8 cellular contexts compared by ENCODE assay signal in the genomic region with DNA sequence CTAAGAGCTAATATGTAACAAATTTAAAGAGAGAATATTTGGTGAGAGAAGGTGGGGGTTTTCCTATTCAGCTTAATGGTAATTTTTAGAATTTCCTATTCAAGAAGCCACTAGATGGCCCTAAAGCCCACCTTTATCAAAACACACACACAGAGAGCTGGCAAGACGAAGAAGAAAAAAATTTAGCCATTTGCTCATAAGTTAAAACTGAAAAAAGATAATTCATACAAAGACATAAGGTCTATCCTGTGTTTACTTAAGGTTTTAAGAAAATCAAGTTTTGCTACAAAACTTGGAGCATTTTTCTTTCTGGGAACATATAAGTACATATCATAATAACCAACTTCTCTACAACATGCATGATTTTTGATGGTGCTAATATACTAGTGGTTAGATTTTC. TPM values are rescaled to one million over a fixed set of nuclear protein-coding genes. Genes with fewer than 3 reads are reported as not detected.
A peak's percentile ranks its signal among the peaks of the same experiment; 100 is the strongest.
DNase-seq lines count a peak whose midpoint lies in the region; ATAC-seq and TF ChIP-seq lines count a peak whose summit lies in the region.

No MANE protein-coding gene starts in this region.

- H3K4me2 ChIP-seq in GM23248 (ENCODE audit: unreplicated experiment), result no peak overlapping the region

- H4K20me1 ChIP-seq in GM23248 (ENCODE audit: insufficient read depth), result no peaks in the 10 kb centered on the region

- no peaks in the 10 kb centered on the region for H3K36me3 ChIP-seq in CD8-positive, alpha-beta T cell (ENCODE audit: insufficient read depth, low read length)
- H3K36me3 ChIP-seq in GM23248 (ENCODE audit: low read depth) (no peaks in the 10 kb centered on the region), NT2/D1 (ENCODE audit: insufficient read depth, insufficient read length, low read length) (no peaks in the 10 kb centered on the region), liver (ENCODE audit: control insufficient read depth in 4 of 4, insufficient read depth in 3 of 4, low read depth in 1 of 4, low read length in 3 of 4) (no peaks in the 10 kb centered on the region), vagina (no peaks in the 10 kb centered on the region)

- H3K9me2 ChIP-seq in GM23248 (ENCODE audit: insufficient read depth), result no peaks in the 10 kb centered on the region

- H3K9me3 ChIP-seq in CD8-positive, alpha-beta T cell (ENCODE audit: low read length), result no peaks in the 10 kb centered on the region
- no peaks in the 10 kb centered on the region for H3K9me3 ChIP-seq in GM23248 (ENCODE audit: low read depth)
- no peaks in the 10 kb centered on the region for H3K9me3 ChIP-seq in NT2/D1 (ENCODE audit: insufficient read depth, low read length)
- H3K9me3 ChIP-seq in liver (ENCODE audit: control insufficient read depth in 4 of 4, low read length in 3 of 4), result no peaks in the 10 kb centered on the region
- no peaks in the 10 kb centered on the region for H3K9me3 ChIP-seq in vagina

- no peak for TF ChIP-seq POLR2A in vagina (IDR thresholded peaks at IDR 0.05)

- no peaks in the 10 kb centered on the region for H3K9me3 Mint-ChIP-seq in CD8-positive, alpha-beta T cell

- no peak overlapping the region for H3K9ac ChIP-seq in GM23248
- no peak overlapping the region for H3K9ac ChIP-seq in NT2/D1 (ENCODE audit: insufficient read length, low read depth)
- no peak overlapping the region for H3K9ac ChIP-seq in liver (ENCODE audit: low read depth in 1 of 2, low read length in 2 of 2)

- H3K27ac Mint-ChIP-seq in CD8-positive, alpha-beta T cell, result no peak overlapping the region

- in situ Hi-C loops in GM23248 (cut with MboI), result loop anchor here (10.0 kb wide), 2 partner anchors 272 to 632 kb away; no protein-coding TSS in a partner anchor

- H3F3A ChIP-seq in GM23248 (ENCODE audit: insufficient read depth), result no peaks in the 10 kb centered on the region

- no peak overlapping the region for H3K27ac ChIP-seq in CD8-positive, alpha-beta T cell (ENCODE audit: low read depth, low read length)
- H3K27ac ChIP-seq in GM23248, result no peak overlapping the region
- H3K27ac ChIP-seq in liver (ENCODE audit: low read depth in 1 of 2, low read length in 2 of 2), result peak overlapping the region; percentile 1 to 22
- no peak overlapping the region for H3K27ac ChIP-seq in vagina

- intact Hi-C loops in CD8-positive, alpha-beta T cell (cut with DNase I, micrococcal nuclease), result loop anchor here (1.0 to 10.0 kb wide), 11 partner anchors 45 to 742 kb away; a partner anchor contains a TSS
- intact Hi-C loops in vagina (cut with DNase I), result loop anchor here (10.0 kb wide), 1 partner anchor 272 kb away; no protein-coding TSS in a partner anchor

- WGBS in GM23248 (ENCODE audit: low coverage in 1 of 2, low lambda C conversion rate in 2 of 2, missing lambda C conversion rate in 2 of 2), 2 experiments, result 2 to 14% methylated on average over 1 of the region's 1 CpG
- 13% methylated on average over 1 of the region's 1 CpG for WGBS in liver

- peaks cover 5% of the 10 kb centered on the region for H3K4me1 ChIP-seq in CD8-positive, alpha-beta T cell (ENCODE audit: insufficient read depth, low read length)
- H3K4me1 ChIP-seq in GM23248 (ENCODE audit: insufficient read depth) (peaks cover 8% of the 10 kb centered on the region), NT2/D1 (ENCODE audit: insufficient read depth, insufficient read length) (peaks cover 2% of the 10 kb centered on the region), liver (ENCODE audit: control insufficient read depth in 4 of 4, insufficient read depth in 4 of 4, low read length in 3 of 4) (peaks cover 0 to 14% (median 6%) of the 10 kb centered on the region in 4 donors), vagina (peaks cover 6% of the 10 kb centered on the region)

- no peak overlapping the region for H3K4me3 ChIP-seq in CD8-positive, alpha-beta T cell (ENCODE audit: low read depth, low read length)
- H3K4me3 ChIP-seq in GM23248 (no peak overlapping the region), NT2/D1 (ENCODE audit: insufficient read length, low read depth) (no peak overlapping the region), liver (ENCODE audit: low read depth in 1 of 3, low read length in 3 of 3) (no peak overlapping the region), vagina (no peak overlapping the region)

- peaks cover 29% of the 10 kb centered on the region for H3K4me1 Mint-ChIP-seq in CD8-positive, alpha-beta T cell (ENCODE audit: low read depth)

- no peaks in the 10 kb centered on the region for H3K27me3 ChIP-seq in CD8-positive, alpha-beta T cell (ENCODE audit: insufficient read depth, low read length)
- H3K27me3 ChIP-seq in GM23248 (replicated peaks; ENCODE audit: insufficient read depth), result no peaks in the 10 kb centered on the region
- no peaks in the 10 kb centered on the region for H3K27me3 ChIP-seq in NT2/D1 (ENCODE audit: insufficient read depth, insufficient read length)
- no peaks in the 10 kb centered on the region for H3K27me3 ChIP-seq in liver (ENCODE audit: control insufficient read depth in 4 of 4, insufficient read depth in 4 of 4, low read length in 3 of 4)
- H3K27me3 ChIP-seq in vagina, result no peaks in the 10 kb centered on the region

- H3K4me3 Mint-ChIP-seq in CD8-positive, alpha-beta T cell, result no peak overlapping the region

- H3K79me2 ChIP-seq in GM23248 (ENCODE audit: insufficient read depth), result no peaks in the 10 kb centered on the region

- no peaks in the 10 kb centered on the region for H3K27me3 Mint-ChIP-seq in CD8-positive, alpha-beta T cell (ENCODE audit: low read depth)

- POLR2A ChIA-PET in CD8-positive, alpha-beta T cell (lab: Charles Lee), result interaction anchor here (0.5 to 1.3 kb wide), 13 partner anchors 53 to 673 kb away, joined by 3 to 9 read pairs (median 3); a partner anchor contains a TSS

- peak; percentile 72 for ATAC-seq in CD8-positive, alpha-beta T cell
- ATAC-seq in GM19395 (IDR thresholded peaks at IDR 0.05; ENCODE audit: unreplicated experiment), result no peak

- TF ChIP-seq RAD21 in liver (IDR thresholded peaks at IDR 0.05), result peak; percentile 89 to 90

- DNase-seq in CD8-positive, alpha-beta T cell, result peak in 1 of 7 experiments; percentile 13
- DNase-seq in GM23248, result peak; percentile 81
- DNase-seq in NT2/D1 (ENCODE audit: low read depth, low spot score), result peak; percentile 27
- peak; percentile 58 for DNase-seq in cerebellar cortex (ENCODE audit: low spot score)
- no peak for DNase-seq in vagina (ENCODE audit: extremely low spot score in 2 of 2)
- no peak for DNase-seq in stimulated activated CD4-positive, alpha-beta T cell treated with anti-CD3 and anti-CD28 coated beads, Interleukin-4, amount 100 ng/mL, for 4 hours

- H2AFZ ChIP-seq in GM23248, result 0 out of 2 replicates have a peak overlapping the region, but pooled peaks have one; percentile 12

- peak; percentile 74 for TF ChIP-seq CTCF in CD8-positive, alpha-beta T cell (IDR thresholded peaks at IDR 0.05)
- peak; percentile 60 for TF ChIP-seq CTCF in liver (IDR thresholded peaks at IDR 0.05; ENCODE audit: low read depth, low read length, missing input control)
- peak in 2 of 3 experiments; percentile 32 to 67 for TF ChIP-seq CTCF in vagina (IDR thresholded peaks at IDR 0.05)

- CTCF ChIA-PET in CD8-positive, alpha-beta T cell (lab: Charles Lee), result interaction anchor here (0.6 to 4.3 kb wide), 62 partner anchors 8 to 806 kb away, joined by 3 to 58 read pairs (median 4); a partner anchor contains a TSS

- no peaks in the 10 kb centered on the region for H3K36me3 Mint-ChIP-seq in CD8-positive, alpha-beta T cell

TF ChIP-seq in liver, 16 proteins besides CTCF, POLR2A, EP300 and RAD21:
- TF ChIP-seq, protein P1, sequence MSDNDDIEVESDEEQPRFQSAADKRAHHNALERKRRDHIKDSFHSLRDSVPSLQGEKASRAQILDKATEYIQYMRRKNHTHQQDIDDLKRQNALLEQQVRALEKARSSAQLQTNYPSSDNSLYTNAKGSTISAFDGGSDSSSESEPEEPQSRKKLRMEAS (IDR thresholded peaks at IDR 0.05), result no peak
- TF ChIP-seq, protein P2, sequence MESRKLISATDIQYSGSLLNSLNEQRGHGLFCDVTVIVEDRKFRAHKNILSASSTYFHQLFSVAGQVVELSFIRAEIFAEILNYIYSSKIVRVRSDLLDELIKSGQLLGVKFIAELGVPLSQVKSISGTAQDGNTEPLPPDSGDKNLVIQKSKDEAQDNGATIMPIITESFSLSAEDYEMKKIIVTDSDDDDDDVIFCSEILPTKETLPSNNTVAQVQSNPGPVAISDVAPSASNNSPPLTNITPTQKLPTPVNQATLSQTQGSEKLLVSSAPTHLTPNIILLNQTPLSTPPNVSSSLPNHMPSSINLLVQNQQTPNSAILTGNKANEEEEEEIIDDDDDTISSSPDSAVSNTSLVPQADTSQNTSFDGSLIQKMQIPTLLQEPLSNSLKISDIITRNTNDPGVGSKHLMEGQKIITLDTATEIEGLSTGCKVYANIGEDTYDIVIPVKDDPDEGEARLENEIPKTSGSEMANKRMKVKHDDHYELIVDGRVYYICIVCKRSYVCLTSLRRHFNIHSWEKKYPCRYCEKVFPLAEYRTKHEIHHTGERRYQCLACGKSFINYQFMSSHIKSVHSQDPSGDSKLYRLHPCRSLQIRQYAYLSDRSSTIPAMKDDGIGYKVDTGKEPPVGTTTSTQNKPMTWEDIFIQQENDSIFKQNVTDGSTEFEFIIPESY (IDR thresholded peaks at IDR 0.05), result no peak
- TF ChIP-seq FOXA2 (IDR thresholded peaks at IDR 0.05) (no peak), GABPA (IDR thresholded peaks at IDR 0.05 in 1 of 2, conservative IDR thresholded peaks at IDR 0.05 in 1 of 2) (no peak), RXRA (IDR thresholded peaks at IDR 0.05) (no peak)

RNA-seq across cellular contexts. Expression of a gene that starts 46.8 kb away (rescaled TPM):
- total RNA-seq in CD8-positive, alpha-beta T cell, result 10 to 100 TPM; 32.9 to 33.7 TPM
- 2.9 and 3.5 TPM in 2 replicates for total RNA-seq in GM23248 (2014; rRNA removed; shearing (Covaris generic))
- polyA plus RNA-seq in GM23248 (2016; fragmentation: Nextera tagmentation; extraction: Ambion mirVana), result 2.7 and 3.6 TPM in 2 replicates
- 1 to 10 TPM in 1 of 2 donors, under 1 TPM in 1; 0.51 to 1.3 TPM for total RNA-seq in liver
- polyA plus RNA-seq in liver, result 1 to 10 TPM in 1 of 2 donors, under 1 TPM in 1; 0.85 to 1.8 TPM
- 6.9 TPM for total RNA-seq in vagina

RNA-seq across cellular contexts. Expression of a gene that starts 47.1 kb away (rescaled TPM):
- 10 to 100 TPM; 12.5 to 13.5 TPM for total RNA-seq in CD8-positive, alpha-beta T cell
- total RNA-seq in GM23248 (2014; rRNA removed; shearing (Covaris generic)), result 25.7 and 29.9 TPM in 2 replicates
- polyA plus RNA-seq in GM23248 (2016; fragmentation: Nextera tagmentation; extraction: Ambion mirVana) (19.6 and 20.5 TPM in 2 replicates), liver (1 to 10 TPM; 2.1 to 3.5 TPM)
- total RNA-seq in liver (1 to 10 TPM; 1.2 to 2.5 TPM), vagina (20.4 TPM)

Comparison
In these comparisons a context has a peak if more than half of its experiments do, and no peak if none do; other contexts are left out.
1. DNase-seq: peak in GM23248 (single experiment), NT2/D1 (single experiment) and cerebellar cortex (single experiment); none in vagina (0 of 2) and stimulated activated CD4-positive, alpha-beta T cell treated with anti-CD3 and anti-CD28 coated beads, Interleukin-4, amount 100 ng/mL, for 4 hours (0 of 2).
2. H3K27ac ChIP-seq: peak in liver (2 of 2); none in CD8-positive, alpha-beta T cell (single experiment), GM23248 (single experiment) and vagina (single experiment).
3. Peak in every context shown above with its lines, with median percentiles within 50 percentile points of each other: CTCF ChIP-seq.